1 cellular context compared by ENCODE assay signal in the genomic region with DNA sequence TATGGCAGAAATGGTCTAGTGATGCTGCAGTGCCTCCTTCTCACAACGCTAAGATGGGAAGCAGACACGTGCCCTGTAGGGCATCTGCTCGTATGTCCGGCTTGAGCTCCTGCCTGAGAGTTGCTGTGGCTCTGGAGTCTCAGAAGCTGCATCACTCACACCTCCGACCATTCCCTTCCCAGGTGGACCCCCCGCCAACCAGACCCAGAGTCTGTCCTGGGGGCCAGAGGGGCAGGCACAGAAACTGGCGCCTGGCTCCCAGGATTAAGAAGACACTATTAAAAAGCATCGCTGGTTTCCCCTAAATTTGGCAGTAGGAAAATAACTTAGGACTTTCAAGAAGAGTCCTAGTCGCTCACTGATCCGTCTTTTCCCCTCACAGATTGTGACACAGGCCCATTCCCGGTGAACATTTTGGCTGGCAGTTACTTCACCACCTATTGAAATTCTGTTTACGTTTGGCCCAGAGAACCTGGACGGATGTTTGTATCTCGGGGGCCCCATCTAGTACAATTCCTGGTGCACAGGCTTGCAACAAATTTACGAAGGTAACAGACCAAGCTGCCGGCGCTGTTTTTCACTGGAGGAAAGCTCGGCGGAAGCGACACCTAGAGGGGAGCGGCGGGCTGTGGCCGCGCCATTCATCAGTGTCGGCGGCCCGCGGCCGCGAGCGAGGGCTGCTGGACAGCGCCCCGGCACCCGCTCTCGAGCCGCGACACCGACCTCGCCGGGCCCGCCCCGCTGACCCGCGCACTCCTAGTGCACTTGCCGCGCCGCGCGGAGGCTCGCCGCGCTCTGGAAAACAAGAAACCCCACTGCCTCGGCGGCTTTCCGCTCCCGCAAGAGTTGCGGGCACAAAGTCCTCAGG.
TF ChIP-seq lines count a peak whose summit lies in the region.

No MANE protein-coding gene starts in this region.

TF ChIP-seq in HepG2, 621 proteins besides CTCF, POLR2A, EP300 and RAD21 (continued from another document):
- TF ChIP-seq, protein P1, sequence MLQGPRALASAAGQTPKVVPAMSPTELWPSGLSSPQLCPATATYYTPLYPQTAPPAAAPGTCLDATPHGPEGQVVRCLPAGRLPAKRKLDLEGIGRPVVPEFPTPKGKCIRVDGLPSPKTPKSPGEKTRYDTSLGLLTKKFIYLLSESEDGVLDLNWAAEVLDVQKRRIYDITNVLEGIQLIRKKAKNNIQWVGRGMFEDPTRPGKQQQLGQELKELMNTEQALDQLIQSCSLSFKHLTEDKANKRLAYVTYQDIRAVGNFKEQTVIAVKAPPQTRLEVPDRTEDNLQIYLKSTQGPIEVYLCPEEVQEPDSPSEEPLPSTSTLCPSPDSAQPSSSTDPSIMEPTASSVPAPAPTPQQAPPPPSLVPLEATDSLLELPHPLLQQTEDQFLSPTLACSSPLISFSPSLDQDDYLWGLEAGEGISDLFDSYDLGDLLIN (CRISPR knock-in tag; IDR thresholded peaks at IDR 0.05; ENCODE audit: borderline replicate concordance), result no peak
- peak; percentile 73 for TF ChIP-seq SP4 (CRISPR knock-in tag; IDR thresholded peaks at IDR 0.05)
